28 cellular contexts compared by ENCODE assay signal in the genomic region with DNA sequence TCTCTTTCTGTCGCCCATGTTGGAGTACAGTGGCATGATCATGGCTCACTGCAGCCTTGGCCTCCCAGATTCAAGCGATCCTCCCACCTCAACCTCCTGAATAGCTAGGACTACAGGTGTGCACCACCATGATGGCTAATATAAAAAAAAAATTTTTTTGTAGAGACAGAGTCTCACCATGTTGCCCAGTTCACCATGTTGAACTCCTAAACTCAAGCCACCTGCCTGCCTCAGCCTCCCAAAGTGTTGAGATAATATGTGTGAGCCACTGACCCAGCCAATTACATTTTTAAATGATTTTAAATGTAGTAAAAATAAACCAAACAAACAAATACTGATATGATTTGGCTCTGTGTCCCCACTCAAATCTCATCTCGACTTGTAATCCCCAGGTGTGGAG.
"Had no signal": no experiment of that assay in that cellular context is flagged by ENCODE, and none has a peak within 500 bp of the region (broad histone marks: within the 10 kb centered on the region; RNA-seq: fewer than 3 reads in every experiment).

No MANE protein-coding gene starts in this region.

- H3K27ac ChIP-seq: stomach, suprapubic skin, testis, thoracic aorta, thyroid gland, tibial artery, tibial nerve, transverse colon, upper lobe of left lung, upper lobe of right lung, uterus had no signal

- FAIRE-seq: urothelium cell line had no signal

- H3K9me3 ChIP-seq: suprapubic skin, testis, thoracic aorta, thyroid gland, upper lobe of right lung, uterus had no signal

- H3K4me3 ChIP-seq: stomach, suprapubic skin, testis, thoracic aorta, thyroid gland, tibial artery, tibial nerve, transverse colon, upper lobe of left lung, upper lobe of right lung, uterus had no signal

- H3K36me3 ChIP-seq: stomach, suprapubic skin, thoracic aorta, thyroid gland, tibial artery, tibial nerve, transverse colon, upper lobe of left lung, upper lobe of right lung, uterus had no signal

- DNase-seq: stimulated activated CD4-positive, alpha-beta T cell treated with anti-CD3 and anti-CD28 coated beads, Interleukin-2, amount 100 ng/mL, for 48 hours; stimulated activated CD4-positive, alpha-beta T cell treated with anti-CD3 and anti-CD28 coated beads, Interleukin-4, amount 100 ng/mL, for 1 hour; stimulated activated CD4-positive, alpha-beta T cell treated with anti-CD3 and anti-CD28 coated beads, Interleukin-4, amount 100 ng/mL, for 24 hours; stimulated activated CD4-positive, alpha-beta T cell treated with anti-CD3 and anti-CD28 coated beads, Interleukin-4, amount 100 ng/mL, for 4 hours; stimulated activated CD8-positive, alpha-beta memory T cell treated with anti-CD3 and anti-CD28 coated beads, Interleukin-4, amount 100 ng/mL, for 48 hours; stimulated activated naive B cell treated with anti-CD40 and anti-IgM and Interleukin-4, amounts not matched to agents 10 μg/mL and 1 μg/mL and 100 μg/mL, for 72 hours; stimulated activated naive CD4-positive, alpha-beta T cell; stimulated activated naive CD4-positive, alpha-beta T cell treated with Interleukin-2 at 50 U/mL for 16 hours; stimulated activated naive CD8-positive, alpha-beta T cell treated with anti-CD3 and anti-CD28 coated beads, Interleukin-15, amount 100 ng/mL, for 72 hours; stimulated activated naive CD8-positive, alpha-beta T cell treated with anti-CD3 and anti-CD28 coated beads, Interleukin-15, Interleukin-2, amounts not matched to agents 100 U/mL and 50 U/mL, for 24 hours; stomach; substantia nigra; testis; thyroid gland; tibial artery; transverse colon; trophoblast cell; upper lobe of left lung; upper lobe of right lung; uterus had no signal

- H3K4me3 Mint-ChIP-seq: stimulated activated effector memory CD8-positive, alpha-beta T cell treated with anti-CD3 and anti-CD28 coated beads, Interleukin-12 subunit alpha, Interleukin-12 subunit beta, amount 100 ng/mL, for 72 hours; stimulated activated memory B cell treated with anti-CD40 and anti-IgM and Interleukin-4, amounts not matched to agents 10 μg/mL and 1 μg/mL and 100 μg/mL, for 72 hours; stimulated activated naive B cell treated with anti-CD40 and anti-IgM and Interleukin-4, amounts not matched to agents 10 μg/mL and 1 μg/mL and 100 μg/mL, for 72 hours; stimulated activated naive CD8-positive, alpha-beta T cell treated with anti-CD3 and anti-CD28 coated beads, Interleukin-15, amount 100 ng/mL, for 72 hours; stimulated activated naive CD8-positive, alpha-beta T cell treated with anti-CD3 and anti-CD28 coated beads, Interleukin-15, Interleukin-2, amounts not matched to agents 100 ng/mL and 50 ng/mL, for 24 hours; type B pancreatic cell had no signal

- ATAC-seq: stimulated activated effector memory CD8-positive, alpha-beta T cell treated with anti-CD3 and anti-CD28 coated beads, Interleukin-12 subunit alpha, Interleukin-12 subunit beta, amount 100 ng/mL, for 72 hours; stimulated activated memory B cell treated with anti-CD40 and anti-IgM and Interleukin-4, amounts not matched to agents 10 μg/mL and 1 μg/mL and 100 μg/mL, for 72 hours; stimulated activated naive B cell treated with anti-CD40 and anti-IgM and Interleukin-4, amounts not matched to agents 10 μg/mL and 1 μg/mL and 100 μg/mL, for 72 hours; stimulated activated naive CD8-positive, alpha-beta T cell treated with anti-CD3 and anti-CD28 coated beads, Interleukin-15, amount 100 ng/mL, for 72 hours; stimulated activated naive CD8-positive, alpha-beta T cell treated with anti-CD3 and anti-CD28 coated beads, Interleukin-15, Interleukin-2, amounts not matched to agents 100 U/mL and 50 U/mL, for 24 hours; upper lobe of right lung had no signal

- H3K27me3 ChIP-seq: testis, thyroid gland had no signal

- H3K36me3 Mint-ChIP-seq: stimulated activated effector memory CD8-positive, alpha-beta T cell treated with anti-CD3 and anti-CD28 coated beads, Interleukin-12 subunit alpha, Interleukin-12 subunit beta, amount 100 ng/mL, for 72 hours; type B pancreatic cell had no signal

- H3K27ac Mint-ChIP-seq: stimulated activated effector memory CD8-positive, alpha-beta T cell treated with anti-CD3 and anti-CD28 coated beads, Interleukin-12 subunit alpha, Interleukin-12 subunit beta, amount 100 ng/mL, for 72 hours; stimulated activated memory B cell treated with anti-CD40 and anti-IgM and Interleukin-4, amounts not matched to agents 10 μg/mL and 1 μg/mL and 100 μg/mL, for 72 hours; stimulated activated naive B cell treated with anti-CD40 and anti-IgM and Interleukin-4, amounts not matched to agents 10 μg/mL and 1 μg/mL and 100 μg/mL, for 72 hours; stimulated activated naive CD8-positive, alpha-beta T cell treated with anti-CD3 and anti-CD28 coated beads, Interleukin-15, amount 100 ng/mL, for 72 hours; stimulated activated naive CD8-positive, alpha-beta T cell treated with anti-CD3 and anti-CD28 coated beads, Interleukin-15, Interleukin-2, amounts not matched to agents 100 ng/mL and 50 ng/mL, for 24 hours; type B pancreatic cell had no signal
